In genomic region chr2:58562281-58562680, GRCh38 we compare ENCODE assay signal across 31 cellular contexts.
DNase-seq lines count a peak whose midpoint lies in the region; FAIRE-seq and TF ChIP-seq lines count a peak whose summit lies in the region.
"Had no signal": no experiment of that assay in that cellular context is flagged by ENCODE, and none has a peak within 500 bp of the region (broad histone marks: within the 10 kb centered on the region; RNA-seq: fewer than 3 reads in every experiment).

No MANE protein-coding gene starts in this region.

- no peaks in the 10 kb centered on the region for H3K9me3 ChIP-seq in PC-9 (ENCODE audit: insufficient read depth, low read depth)
- H3K9me3 ChIP-seq: esophagus muscularis mucosa, mucosa of descending colon, SJCRH30, tibial artery had no signal

- BruUV-seq in PC-9 (replicated peaks; lab: Mats Ljungman, UMichigan) = no TSS peak

- POLR2A ChIA-PET in PC-9 (lab: Charles Lee; ENCODE audit: unreplicated experiment) = interaction anchor here (0.6 to 0.7 kb wide), 2 partner anchors 9 to 684 kb away, joined by 4 to 8 read pairs; no protein-coding TSS in a partner anchor

- H4K20me1 ChIP-seq in PC-9 (ENCODE audit: insufficient read depth) = no peaks in the 10 kb centered on the region

- H3K9me2 ChIP-seq in PC-9 (ENCODE audit: insufficient read depth) = no peaks in the 10 kb centered on the region

- no peaks in the 10 kb centered on the region for H3K27me3 ChIP-seq in PC-9 (ENCODE audit: insufficient read depth, low read depth)
- H3K27me3 ChIP-seq: esophagus muscularis mucosa, tibial artery had no signal

- CTCF ChIA-PET in PC-9 (lab: Charles Lee) = interaction anchor here (0.6 to 0.7 kb wide), 2 partner anchors 94 to 532 kb away, joined by 3 read pairs; no protein-coding TSS in a partner anchor

- H3K79me2 ChIP-seq in PC-9 (ENCODE audit: low read depth) = no peaks in the 10 kb centered on the region
- H3K79me2 ChIP-seq: parathyroid adenoma had no signal

- peaks cover 7% of the 10 kb centered on the region for H3K4me1 ChIP-seq in PC-9 (replicated peaks; ENCODE audit: insufficient read depth)
- H3K4me1 ChIP-seq: esophagus muscularis mucosa, parathyroid adenoma, SJCRH30, tibial artery had no signal

- no peaks in the 10 kb centered on the region for H3K36me3 ChIP-seq in PC-9 (ENCODE audit: low read depth)
- H3K36me3 ChIP-seq: esophagus muscularis mucosa, SJCRH30, tibial artery had no signal

- no peak overlapping the region for H3K4me3 ChIP-seq in PC-9
- no peak overlapping the region for H3K4me3 ChIP-seq in epithelial cell of esophagus (ENCODE audit: low read length)
- H3K4me3 ChIP-seq: coronary artery, esophagus muscularis mucosa, K562, mucosa of descending colon, SJCRH30, tibial artery had no signal

- peak in 1 of 2 experiments; percentile 55 for DNase-seq in PC-9
- DNase-seq in epithelial cell of esophagus (ENCODE audit: low read depth) = peak; percentile 36
- DNase-seq in urothelium cell line (ENCODE audit: low spot score) = peak; percentile 25
- no peak for DNase-seq in NCI-H526 (lab: John Stamatoyannopoulos, UW)
- no peak for DNase-seq in posterior vena cava (ENCODE audit: low spot score)
- DNase-seq in SK-N-DZ (ENCODE audit: low spot score) = no peak
- DNase-seq: activated CD4-positive, alpha-beta T cell treated with anti-CD3 and anti-CD28 coated beads for 1 hour; activated CD8-positive, alpha-beta T cell treated with anti-CD3 and anti-CD28 coated beads, Interleukin-2, amount 10 ng/mL, durations not matched to agents 7 days and 5 days; activated effector memory CD4-positive, alpha-beta T cell treated with anti-CD3 and anti-CD28 coated beads, Interleukin-2, amount 50 U/mL, for 16 hours; activated T-cell treated with anti-CD3 and anti-CD28 coated beads for 4 hours; DMS79 treated with DMSO at 0.1 percent for 48 hours; effector memory CD8-positive, alpha-beta T cell; hippocampal formation; immature natural killer cell; mucosa of descending colon; NCI-H1436 treated with DMSO at 0.1 percent for 48 hours; nephron progenitor cell; NK-92 treated with Interleukin-12 subunit alpha and Interleukin-12 subunit beta, amount 100 ng/mL, for 24 hours; SJCRH30; stimulated activated CD4-positive, alpha-beta T cell treated with anti-CD3 and anti-CD28 coated beads, Interleukin-15, amount 100 ng/mL, for 24 hours; stimulated activated naive CD8-positive, alpha-beta T cell treated with anti-CD3 and anti-CD28 coated beads, Interleukin-15, amount 100 ng/mL, for 72 hours; T-helper 1 cell; tibial artery had no signal

- no peaks in the 10 kb centered on the region for H3F3A ChIP-seq in PC-9 (ENCODE audit: insufficient read depth, low read depth)

- H3K4me2 ChIP-seq in PC-9 = 0 out of 2 replicates have a peak overlapping the region, but pooled peaks have one; percentile 7

- H2AFZ ChIP-seq in PC-9 = no peak overlapping the region
- H2AFZ ChIP-seq: parathyroid adenoma had no signal

- FAIRE-seq in G401.6 (lab: Jason Lieb, UNC) (peak; percentile 100), urothelium cell line (lab: Jason Lieb, UNC) (no peak)
- FAIRE-seq: frontal cortex, GM12892, K562, TTC549 had no signal

- no peak overlapping the region for H3K27ac ChIP-seq in PC-9
- H3K27ac ChIP-seq: coronary artery, esophagus muscularis mucosa, parathyroid adenoma, SJCRH30, tibial artery had no signal

- intact Hi-C loops in PC-9 (cut with micrococcal nuclease; ENCODE audit: unreplicated experiment) = loop anchor here (5.0 kb wide), 1 partner anchor 805 kb away; no protein-coding TSS in a partner anchor
- intact Hi-C loops in posterior vena cava (cut with DNase I) = no loop called here

- TF ChIP-seq CTCF in PC-9 (conservative IDR thresholded peaks at IDR 0.05) = no peak
- TF ChIP-seq CTCF in epithelial cell of esophagus (IDR thresholded peaks at IDR 0.05; ENCODE audit: insufficient read depth, low read depth, low read length, missing control alignments) = no peak

Comparison
In these comparisons a context has a peak if more than half of its experiments do, and no peak if none do; other contexts are left out.
1. DNase-seq: peak in epithelial cell of esophagus (single experiment) and urothelium cell line (single experiment); none in NCI-H526 (0 of 2), posterior vena cava (single experiment) and SK-N-DZ (single experiment).